Comparison of ENCODE assay signal across 1 cellular context in the genomic region with DNA sequence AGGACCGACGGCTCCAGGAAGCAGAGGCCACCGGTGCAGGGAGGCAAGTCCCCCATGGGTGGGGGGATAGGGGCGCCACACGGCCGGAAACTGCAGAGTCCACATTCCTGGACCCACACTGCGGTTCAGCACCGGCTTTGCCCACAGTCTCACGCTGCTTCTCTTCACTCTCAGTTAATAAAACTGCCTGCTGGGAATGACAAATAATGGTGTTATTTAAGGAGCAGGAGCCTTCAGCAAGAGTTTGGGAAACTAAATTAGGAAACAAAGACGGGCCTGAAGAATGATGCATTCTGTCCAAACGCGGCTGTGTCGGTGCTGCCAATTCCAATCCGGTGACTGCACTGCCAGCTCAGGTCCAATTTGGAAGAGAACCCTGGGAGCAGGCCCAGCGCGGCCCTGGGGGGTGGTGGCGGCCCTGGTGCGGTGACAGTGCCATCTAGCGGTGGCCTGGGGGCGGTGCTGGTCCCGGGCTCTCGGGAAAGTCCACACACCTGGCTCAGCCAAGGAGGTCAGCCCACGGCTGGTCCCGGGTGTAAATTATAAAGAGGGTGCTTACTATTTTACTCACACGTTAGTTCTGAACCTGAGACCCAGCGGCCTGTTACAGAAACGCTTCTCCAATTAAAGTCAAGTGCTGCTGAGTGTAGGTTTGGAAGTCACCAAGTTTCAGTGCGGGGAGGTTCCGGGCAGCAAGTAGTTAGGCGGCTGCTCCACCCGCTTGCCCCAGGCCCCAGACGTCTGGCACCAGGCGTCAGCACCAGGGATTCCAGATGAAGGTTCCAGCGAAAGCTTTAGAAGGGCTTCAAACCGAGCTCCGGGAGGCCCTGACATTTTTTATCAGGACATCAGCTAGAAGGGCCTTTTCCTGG.
TF ChIP-seq lines count a peak whose summit lies in the region.

No MANE protein-coding gene starts in this region.

TF ChIP-seq in HepG2, 621 proteins besides CTCF, POLR2A, EP300 and RAD21 (continued from another document):
- no peak for TF ChIP-seq ZNF318 (CRISPR knock-in tag; IDR thresholded peaks at IDR 0.05)
- TF ChIP-seq ZNF777 (CRISPR knock-in tag; IDR thresholded peaks at IDR 0.05) = no peak
- TF ChIP-seq, protein P1, sequence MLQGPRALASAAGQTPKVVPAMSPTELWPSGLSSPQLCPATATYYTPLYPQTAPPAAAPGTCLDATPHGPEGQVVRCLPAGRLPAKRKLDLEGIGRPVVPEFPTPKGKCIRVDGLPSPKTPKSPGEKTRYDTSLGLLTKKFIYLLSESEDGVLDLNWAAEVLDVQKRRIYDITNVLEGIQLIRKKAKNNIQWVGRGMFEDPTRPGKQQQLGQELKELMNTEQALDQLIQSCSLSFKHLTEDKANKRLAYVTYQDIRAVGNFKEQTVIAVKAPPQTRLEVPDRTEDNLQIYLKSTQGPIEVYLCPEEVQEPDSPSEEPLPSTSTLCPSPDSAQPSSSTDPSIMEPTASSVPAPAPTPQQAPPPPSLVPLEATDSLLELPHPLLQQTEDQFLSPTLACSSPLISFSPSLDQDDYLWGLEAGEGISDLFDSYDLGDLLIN (CRISPR knock-in tag; IDR thresholded peaks at IDR 0.05; ENCODE audit: borderline replicate concordance) = no peak
- TF ChIP-seq BHLHE40 (IDR thresholded peaks at IDR 0.05; ENCODE audit: low read length) = peak; percentile 29; the same call in 1 of the 2 replicates
- TF ChIP-seq ZFX (CRISPR knock-in tag; IDR thresholded peaks at IDR 0.05; ENCODE audit: low read depth) = peak; percentile 65; the same call in 1 of the 2 replicates
- TF ChIP-seq ZNF720 (CRISPR knock-in tag; IDR thresholded peaks at IDR 0.05) = no peak
- TF ChIP-seq ZNF574 (CRISPR knock-in tag; IDR thresholded peaks at IDR 0.05) = peak; percentile 54
- TF ChIP-seq ERF (CRISPR knock-in tag; IDR thresholded peaks at IDR 0.05) = 0 out of 2 replicates have a peak, but pooled peaks have one; percentile 24
- TF ChIP-seq HNRNPLL (IDR thresholded peaks at IDR 0.05; ENCODE audit: low read depth, low read length, poor library complexity, severe bottlenecking) = peak; percentile 39
- no peak for TF ChIP-seq ZNF3 (CRISPR knock-in tag; IDR thresholded peaks at IDR 0.05)
- 0 out of 2 replicates have a peak, but pooled peaks have one; percentile 20 for TF ChIP-seq EED (CRISPR knock-in tag; IDR thresholded peaks at IDR 0.05)
- peak; percentile 62; the same call in 1 of the 2 replicates for TF ChIP-seq CBFB (CRISPR knock-in tag; IDR thresholded peaks at IDR 0.05)
- no peak for TF ChIP-seq HNF1B (CRISPR knock-in tag; IDR thresholded peaks at IDR 0.05)
- no peak for TF ChIP-seq ARNT2 (CRISPR knock-in tag; IDR thresholded peaks at IDR 0.05; ENCODE audit: low read depth)
- TF ChIP-seq AHR (CRISPR knock-in tag; IDR thresholded peaks at IDR 0.05) = no peak
- 0 out of 2 replicates have a peak, but pooled peaks have one; percentile 28 for TF ChIP-seq ZNF331 (CRISPR knock-in tag; IDR thresholded peaks at IDR 0.05)
- no peak for TF ChIP-seq MATR3 (CRISPR knock-in tag; IDR thresholded peaks at IDR 0.05)
- no peak for TF ChIP-seq ZNF276 (CRISPR knock-in tag; IDR thresholded peaks at IDR 0.05; ENCODE audit: low read depth)
- TF ChIP-seq MEF2D (CRISPR knock-in tag; IDR thresholded peaks at IDR 0.05) = no peak
- no peak for TF ChIP-seq POLR2G (IDR thresholded peaks at IDR 0.05; ENCODE audit: low read depth, low read length)
- TF ChIP-seq, protein P2, sequence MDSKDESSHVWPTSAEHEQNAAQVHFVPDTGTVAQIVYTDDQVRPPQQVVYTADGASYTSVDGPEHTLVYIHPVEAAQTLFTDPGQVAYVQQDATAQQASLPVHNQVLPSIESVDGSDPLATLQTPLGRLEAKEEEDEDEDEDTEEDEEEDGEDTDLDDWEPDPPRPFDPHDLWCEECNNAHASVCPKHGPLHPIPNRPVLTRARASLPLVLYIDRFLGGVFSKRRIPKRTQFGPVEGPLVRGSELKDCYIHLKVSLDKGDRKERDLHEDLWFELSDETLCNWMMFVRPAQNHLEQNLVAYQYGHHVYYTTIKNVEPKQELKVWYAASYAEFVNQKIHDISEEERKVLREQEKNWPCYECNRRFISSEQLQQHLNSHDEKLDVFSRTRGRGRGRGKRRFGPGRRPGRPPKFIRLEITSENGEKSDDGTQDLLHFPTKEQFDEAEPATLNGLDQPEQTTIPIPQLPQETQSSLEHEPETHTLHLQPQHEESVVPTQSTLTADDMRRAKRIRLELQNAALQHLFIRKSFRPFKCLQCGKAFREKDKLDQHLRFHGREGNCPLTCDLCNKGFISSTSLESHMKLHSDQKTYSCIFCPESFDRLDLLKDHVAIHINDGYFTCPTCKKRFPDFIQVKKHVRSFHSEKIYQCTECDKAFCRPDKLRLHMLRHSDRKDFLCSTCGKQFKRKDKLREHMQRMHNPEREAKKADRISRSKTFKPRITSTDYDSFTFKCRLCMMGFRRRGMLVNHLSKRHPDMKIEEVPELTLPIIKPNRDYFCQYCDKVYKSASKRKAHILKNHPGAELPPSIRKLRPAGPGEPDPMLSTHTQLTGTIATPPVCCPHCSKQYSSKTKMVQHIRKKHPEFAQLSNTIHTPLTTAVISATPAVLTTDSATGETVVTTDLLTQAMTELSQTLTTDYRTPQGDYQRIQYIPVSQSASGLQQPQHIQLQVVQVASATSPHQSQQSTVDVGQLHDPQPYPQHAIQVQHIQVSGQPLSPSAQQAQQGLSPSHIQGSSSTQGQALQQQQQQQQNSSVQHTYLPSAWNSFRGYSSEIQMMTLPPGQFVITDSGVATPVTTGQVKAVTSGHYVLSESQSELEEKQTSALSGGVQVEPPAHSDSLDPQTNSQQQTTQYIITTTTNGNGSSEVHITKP (CRISPR knock-in tag; IDR thresholded peaks at IDR 0.05; ENCODE audit: low read depth) = no peak
- no peak for TF ChIP-seq RORA (CRISPR knock-in tag; IDR thresholded peaks at IDR 0.05)
- TF ChIP-seq NFYB (CRISPR knock-in tag; IDR thresholded peaks at IDR 0.05) = no peak
- TF ChIP-seq, protein P3, sequence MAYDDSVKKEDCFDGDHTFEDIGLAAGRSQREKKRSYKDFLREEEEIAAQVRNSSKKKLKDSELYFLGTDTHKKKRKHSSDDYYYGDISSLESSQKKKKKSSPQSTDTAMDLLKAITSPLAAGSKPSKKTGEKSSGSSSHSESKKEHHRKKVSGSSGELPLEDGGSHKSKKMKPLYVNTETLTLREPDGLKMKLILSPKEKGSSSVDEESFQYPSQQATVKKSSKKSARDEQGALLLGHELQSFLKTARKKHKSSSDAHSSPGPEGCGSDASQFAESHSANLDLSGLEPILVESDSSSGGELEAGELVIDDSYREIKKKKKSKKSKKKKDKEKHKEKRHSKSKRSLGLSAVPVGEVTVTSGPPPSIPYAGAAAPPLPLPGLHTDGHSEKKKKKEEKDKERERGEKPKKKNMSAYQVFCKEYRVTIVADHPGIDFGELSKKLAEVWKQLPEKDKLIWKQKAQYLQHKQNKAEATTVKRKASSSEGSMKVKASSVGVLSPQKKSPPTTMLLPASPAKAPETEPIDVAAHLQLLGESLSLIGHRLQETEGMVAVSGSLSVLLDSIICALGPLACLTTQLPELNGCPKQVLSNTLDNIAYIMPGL (CRISPR knock-in tag; IDR thresholded peaks at IDR 0.05; ENCODE audit: borderline replicate concordance in 1 of 2, low read depth in 1 of 2) = no peak; a peak in 2 of 4 replicates
- no peak for TF ChIP-seq TSC22D2 (CRISPR knock-in tag; IDR thresholded peaks at IDR 0.05; ENCODE audit: borderline replicate concordance)
- no peak for TF ChIP-seq ZNF256 (CRISPR knock-in tag; conservative IDR thresholded peaks at IDR 0.05)
- peak; percentile 42 for TF ChIP-seq STAG1 (CRISPR knock-in tag; IDR thresholded peaks at IDR 0.05)
- TF ChIP-seq, protein P4, sequence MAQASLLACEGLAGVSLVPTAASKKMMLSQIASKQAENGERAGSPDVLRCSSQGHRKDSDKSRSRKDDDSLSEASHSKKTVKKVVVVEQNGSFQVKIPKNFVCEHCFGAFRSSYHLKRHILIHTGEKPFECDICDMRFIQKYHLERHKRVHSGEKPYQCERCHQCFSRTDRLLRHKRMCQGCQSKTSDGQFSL (CRISPR knock-in tag; IDR thresholded peaks at IDR 0.05) = peak; percentile 93
- no peak for TF ChIP-seq NKX3-1 (CRISPR knock-in tag; IDR thresholded peaks at IDR 0.05)
TF ChIP-seq in HepG2: peak in this region for 25.
